Comparison of ENCODE assay signal across 3 cellular contexts in genomic region chr7:76499201-76499927, GRCh38. TPM values are rescaled to one million over a fixed set of nuclear protein-coding genes. Genes with fewer than 3 reads are reported as not detected.
"Had no signal": no experiment of that assay in that cellular context is flagged by ENCODE, and none has a peak within 500 bp of the region (broad histone marks: within the 10 kb centered on the region; RNA-seq: fewer than 3 reads in every experiment).

No MANE protein-coding gene starts in this region.

RNA-seq across cellular contexts. Expression of gene UPK3B, which starts 11.0 kb away (rescaled TPM):
- total RNA-seq: epithelial cell of proximal tubule had no signal

RNA-seq across cellular contexts. Expression of gene SPDYE16, which starts 43.7 kb away (rescaled TPM):
- total RNA-seq: epithelial cell of proximal tubule, mesenteric fat pad, osteocyte had no signal
